2 cellular contexts compared by ENCODE assay signal in genomic region chr1:2502661-2503553, GRCh38.
TF ChIP-seq lines count a peak whose summit lies in the region.

No MANE protein-coding gene starts in this region.

TF ChIP-seq in HEK293, 187 proteins besides CTCF, POLR2A, EP300 and RAD21:
- peak; percentile 59 for TF ChIP-seq ZIC2 (tag by site-specific recombination; IDR thresholded peaks at IDR 0.05)
- no peak for TF ChIP-seq ZNF596 (tag by site-specific recombination; IDR thresholded peaks at IDR 0.05)
- TF ChIP-seq, protein P1, sequence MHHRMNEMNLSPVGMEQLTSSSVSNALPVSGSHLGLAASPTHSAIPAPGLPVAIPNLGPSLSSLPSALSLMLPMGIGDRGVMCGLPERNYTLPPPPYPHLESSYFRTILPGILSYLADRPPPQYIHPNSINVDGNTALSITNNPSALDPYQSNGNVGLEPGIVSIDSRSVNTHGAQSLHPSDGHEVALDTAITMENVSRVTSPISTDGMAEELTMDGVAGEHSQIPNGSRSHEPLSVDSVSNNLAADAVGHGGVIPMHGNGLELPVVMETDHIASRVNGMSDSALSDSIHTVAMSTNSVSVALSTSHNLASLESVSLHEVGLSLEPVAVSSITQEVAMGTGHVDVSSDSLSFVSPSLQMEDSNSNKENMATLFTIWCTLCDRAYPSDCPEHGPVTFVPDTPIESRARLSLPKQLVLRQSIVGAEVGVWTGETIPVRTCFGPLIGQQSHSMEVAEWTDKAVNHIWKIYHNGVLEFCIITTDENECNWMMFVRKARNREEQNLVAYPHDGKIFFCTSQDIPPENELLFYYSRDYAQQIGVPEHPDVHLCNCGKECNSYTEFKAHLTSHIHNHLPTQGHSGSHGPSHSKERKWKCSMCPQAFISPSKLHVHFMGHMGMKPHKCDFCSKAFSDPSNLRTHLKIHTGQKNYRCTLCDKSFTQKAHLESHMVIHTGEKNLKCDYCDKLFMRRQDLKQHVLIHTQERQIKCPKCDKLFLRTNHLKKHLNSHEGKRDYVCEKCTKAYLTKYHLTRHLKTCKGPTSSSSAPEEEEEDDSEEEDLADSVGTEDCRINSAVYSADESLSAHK (tag by site-specific recombination; IDR thresholded peaks at IDR 0.05) = no peak
- TF ChIP-seq KLF16 (tag by site-specific recombination; IDR thresholded peaks at IDR 0.05) = no peak
- TF ChIP-seq ZBTB48 (tag by site-specific recombination; IDR thresholded peaks at IDR 0.05) = 0 out of 2 replicates have a peak, but pooled peaks have one; percentile 31
- TF ChIP-seq ZNF423 (tag by site-specific recombination; IDR thresholded peaks at IDR 0.05) = no peak
- TF ChIP-seq ZNF266 (tag by site-specific recombination; IDR thresholded peaks at IDR 0.05; ENCODE audit: low read depth) = no peak
- 0 out of 2 replicates have a peak, but pooled peaks have one; percentile 12 for TF ChIP-seq ZNF600 (tag by site-specific recombination; IDR thresholded peaks at IDR 0.05)
- no peak for TF ChIP-seq YY2 (tag by site-specific recombination; IDR thresholded peaks at IDR 0.05)

TF ChIP-seq in K562, 482 proteins besides CTCF, POLR2A, EP300 and RAD21:
- no peak for TF ChIP-seq CTBP1 (IDR thresholded peaks at IDR 0.05; ENCODE audit: borderline replicate concordance)
- TF ChIP-seq, protein P2, sequence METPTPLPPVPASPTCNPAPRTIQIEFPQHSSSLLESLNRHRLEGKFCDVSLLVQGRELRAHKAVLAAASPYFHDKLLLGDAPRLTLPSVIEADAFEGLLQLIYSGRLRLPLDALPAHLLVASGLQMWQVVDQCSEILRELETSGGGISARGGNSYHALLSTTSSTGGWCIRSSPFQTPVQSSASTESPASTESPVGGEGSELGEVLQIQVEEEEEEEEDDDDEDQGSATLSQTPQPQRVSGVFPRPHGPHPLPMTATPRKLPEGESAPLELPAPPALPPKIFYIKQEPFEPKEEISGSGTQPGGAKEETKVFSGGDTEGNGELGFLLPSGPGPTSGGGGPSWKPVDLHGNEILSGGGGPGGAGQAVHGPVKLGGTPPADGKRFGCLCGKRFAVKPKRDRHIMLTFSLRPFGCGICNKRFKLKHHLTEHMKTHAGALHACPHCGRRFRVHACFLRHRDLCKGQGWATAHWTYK (CRISPR knock-in tag; IDR thresholded peaks at IDR 0.05) = peak; percentile 53; the same call in 1 of the 2 replicates
- TF ChIP-seq ZNF12 (CRISPR knock-in tag; IDR thresholded peaks at IDR 0.05) = no peak
- TF ChIP-seq SNRNP70 (optimal IDR thresholded peaks at IDR 0.05; ENCODE audit: low read depth, low read length) = no peak
- no peak for TF ChIP-seq FOSL1 (tag; conservative IDR thresholded peaks at IDR 0.05)
- TF ChIP-seq, protein P3, sequence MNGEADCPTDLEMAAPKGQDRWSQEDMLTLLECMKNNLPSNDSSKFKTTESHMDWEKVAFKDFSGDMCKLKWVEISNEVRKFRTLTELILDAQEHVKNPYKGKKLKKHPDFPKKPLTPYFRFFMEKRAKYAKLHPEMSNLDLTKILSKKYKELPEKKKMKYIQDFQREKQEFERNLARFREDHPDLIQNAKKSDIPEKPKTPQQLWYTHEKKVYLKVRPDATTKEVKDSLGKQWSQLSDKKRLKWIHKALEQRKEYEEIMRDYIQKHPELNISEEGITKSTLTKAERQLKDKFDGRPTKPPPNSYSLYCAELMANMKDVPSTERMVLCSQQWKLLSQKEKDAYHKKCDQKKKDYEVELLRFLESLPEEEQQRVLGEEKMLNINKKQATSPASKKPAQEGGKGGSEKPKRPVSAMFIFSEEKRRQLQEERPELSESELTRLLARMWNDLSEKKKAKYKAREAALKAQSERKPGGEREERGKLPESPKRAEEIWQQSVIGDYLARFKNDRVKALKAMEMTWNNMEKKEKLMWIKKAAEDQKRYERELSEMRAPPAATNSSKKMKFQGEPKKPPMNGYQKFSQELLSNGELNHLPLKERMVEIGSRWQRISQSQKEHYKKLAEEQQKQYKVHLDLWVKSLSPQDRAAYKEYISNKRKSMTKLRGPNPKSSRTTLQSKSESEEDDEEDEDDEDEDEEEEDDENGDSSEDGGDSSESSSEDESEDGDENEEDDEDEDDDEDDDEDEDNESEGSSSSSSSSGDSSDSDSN (IDR thresholded peaks at IDR 0.05; ENCODE audit: borderline replicate concordance in 1 of 2, low read depth in 2 of 2, low read length in 2 of 2) = peak; percentile 34 to 54; a peak in 1 of 4 replicates
